Comparison of ENCODE assay signal across 8 cellular contexts in genomic region chr9:129139993-129140396, GRCh38.
DNase-seq lines count a peak whose midpoint lies in the region; ATAC-seq and TF ChIP-seq lines count a peak whose summit lies in the region.

No MANE protein-coding gene starts in this region.

- DNase-seq in AG20443 (ENCODE audit: low spot score) (peak; percentile 92), NCI-H82 treated with DMSO at 0.1 percent for 48 hours (lab: John Stamatoyannopoulos, UW; ENCODE audit: unreplicated experiment) (peak; percentile 68), memory B cell (ENCODE audit: low spot score in 2 of 2) (peak; percentile 62 to 81)
- DNase-seq in activated CD8-positive, alpha-beta memory T cell treated with anti-CD3 and anti-CD28 coated beads for 4 hours (ENCODE audit: low read depth in 2 of 2): peak; percentile 65 to 68
- peak; percentile 58 to 64 (median 60) for DNase-seq in effector memory CD8-positive, alpha-beta T cell
- peak; percentile 65 for DNase-seq in stimulated activated CD8-positive, alpha-beta memory T cell treated with anti-CD3 and anti-CD28 coated beads, Interleukin-12 subunit alpha, Interleukin-12 subunit beta, amount 100 ng/mL, for 4 hours (ENCODE audit: low read depth)

- H3K4me1 Mint-ChIP-seq in effector memory CD8-positive, alpha-beta T cell (ENCODE audit: low read depth in 2 of 2): peaks cover 21 to 23% of the 10 kb centered on the region in 2 donors
- H3K4me1 Mint-ChIP-seq in memory B cell: peaks cover 28% of the 10 kb centered on the region

- H3K4me3 Mint-ChIP-seq in effector memory CD8-positive, alpha-beta T cell: peak overlapping the region; percentile 88 to 92
- peak overlapping the region; percentile 86 for H3K4me3 Mint-ChIP-seq in memory B cell

- TF ChIP-seq POLR2A in GM19099 (IDR thresholded peaks at IDR 0.05; ENCODE audit: extremely low read depth, insufficient read length, low read depth): peak; percentile 40

- H3K27me3 Mint-ChIP-seq in effector memory CD8-positive, alpha-beta T cell: no peaks in the 10 kb centered on the region
- H3K27me3 Mint-ChIP-seq in memory B cell: no peaks in the 10 kb centered on the region

- H3K9me3 Mint-ChIP-seq in effector memory CD8-positive, alpha-beta T cell: no peaks in the 10 kb centered on the region
- H3K9me3 Mint-ChIP-seq in memory B cell: no peaks in the 10 kb centered on the region

- peak; percentile 72 for ATAC-seq in HG03521 (IDR thresholded peaks at IDR 0.05; ENCODE audit: unreplicated experiment)
- peak; percentile 88 for ATAC-seq in effector memory CD8-positive, alpha-beta T cell (replicated peaks)
- ATAC-seq in memory B cell (ENCODE audit: low read depth): peak; percentile 91

- H3K36me3 Mint-ChIP-seq in effector memory CD8-positive, alpha-beta T cell (ENCODE audit: insufficient read depth): peaks cover 20% of the 10 kb centered on the region
- peaks cover 5% of the 10 kb centered on the region for H3K36me3 Mint-ChIP-seq in memory B cell

- peak overlapping the region; percentile 88 to 97 for H3K27ac Mint-ChIP-seq in effector memory CD8-positive, alpha-beta T cell
- H3K27ac Mint-ChIP-seq in memory B cell: peak overlapping the region; percentile 93

Comparison
In these comparisons a context has a peak if more than half of its experiments do, and no peak if none do; other contexts are left out.
1. Peak in every context shown above with its lines: DNase-seq and ATAC-seq.